ENCODE assay signal across 18 cellular contexts in the genomic region with DNA sequence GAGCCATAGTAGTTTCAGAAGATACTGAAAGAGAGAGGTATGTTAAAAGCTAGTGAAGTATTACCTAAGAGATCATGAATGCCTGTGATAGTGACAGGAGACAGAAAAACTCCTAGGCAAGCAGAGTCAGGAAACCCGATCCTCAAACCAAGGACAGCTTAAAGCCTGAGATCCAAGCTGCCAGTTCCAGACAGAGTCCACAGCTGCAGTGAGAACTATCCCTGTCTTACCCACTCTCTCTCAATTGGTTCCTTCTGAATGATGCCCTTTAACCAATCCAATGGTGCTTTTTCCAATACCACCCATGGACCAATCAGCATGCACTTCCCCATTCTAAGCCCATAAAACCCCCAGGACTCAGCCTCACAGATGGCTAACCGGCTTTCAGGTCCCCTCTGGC.
A peak's percentile ranks its signal among the peaks of the same experiment; 100 is the strongest.
DNase-seq lines count a peak whose midpoint lies in the region; ATAC-seq, FAIRE-seq and TF ChIP-seq lines count a peak whose summit lies in the region.
"Had no signal": no experiment of that assay in that cellular context is flagged by ENCODE, and none has a peak within 500 bp of the region (broad histone marks: within the 10 kb centered on the region; RNA-seq: fewer than 3 reads in every experiment).

No MANE protein-coding gene starts in this region.

- no peak overlapping the region for H3K4me3 ChIP-seq in endodermal cell (ENCODE audit: low read length)
- no peak overlapping the region for H3K4me3 ChIP-seq in neural progenitor cell
- H3K4me3 ChIP-seq: GM23248, MG63, Peyer's patch, SK-N-MC had no signal

- H3K23me2 ChIP-seq in H9 (ENCODE audit: insufficient read length, low read depth, low read length, poor library complexity, severe bottlenecking) = no peaks in the 10 kb centered on the region

- H3K18ac ChIP-seq in H9 (ENCODE audit: insufficient read length, low read depth, low read length) = no peak overlapping the region

- TF ChIP-seq CTCF in H9 (conservative IDR thresholded peaks at IDR 0.05) = no peak
- TF ChIP-seq CTCF in endodermal cell (conservative IDR thresholded peaks at IDR 0.05) = no peak
- TF ChIP-seq CTCF in neural progenitor cell (IDR thresholded peaks at IDR 0.05) = no peak

- no peak overlapping the region for H2BK5ac ChIP-seq in H9 (ENCODE audit: insufficient read length, low read length)

- H3T11ph ChIP-seq in H9 (ENCODE audit: low read length) = no peak overlapping the region

- H3K14ac ChIP-seq in H9 (ENCODE audit: insufficient read depth, low read length) = no peak overlapping the region

- H4K5ac ChIP-seq in H9 (ENCODE audit: insufficient read length, low read depth, low read length) = no peak overlapping the region

- H3F3A ChIP-seq in neural progenitor cell (ENCODE audit: low read depth) = no peaks in the 10 kb centered on the region

- H3K27ac ChIP-seq in H9 (ENCODE audit: insufficient read length, low read depth, low read length) (no peak overlapping the region), endodermal cell (ENCODE audit: low read depth, low read length) (no peak overlapping the region), neural progenitor cell (no peak overlapping the region)
- H3K27ac ChIP-seq: GM23248, Peyer's patch, SK-N-MC had no signal

- FAIRE-seq in GM19239 (lab: Jason Lieb, UNC) = no peak

- no CpG with 5 or more reads among the region's 2 CpGs for WGBS in H9 (ENCODE audit: extremely low coverage, insufficient read length, low lambda C conversion rate)
- 84 to 94% methylated on average over 2 of the region's 2 CpGs for WGBS in endodermal cell (ENCODE audit: insufficient coverage in 1 of 2, insufficient read length in 1 of 2), 2 experiments

- no peak overlapping the region for H2AK5ac ChIP-seq in H9 (ENCODE audit: insufficient read length, low read length)

- no peaks in the 10 kb centered on the region for H3K79me2 ChIP-seq in H9 (ENCODE audit: insufficient read depth, low read length)
- H3K79me2 ChIP-seq in neural progenitor cell (ENCODE audit: low read depth) = no peaks in the 10 kb centered on the region

- H3K56ac ChIP-seq in H9 (ENCODE audit: insufficient read length, low read depth, low read length) = no peak overlapping the region

- H3K4me3 Mint-ChIP-seq in H9 (no peak overlapping the region), endodermal cell (no peak overlapping the region), neural progenitor cell (no peak overlapping the region)
- H3K4me3 Mint-ChIP-seq: HFFc6 had no signal

- H4K91ac ChIP-seq in H9 (ENCODE audit: insufficient read length, low read depth, low read length) = no peak overlapping the region

- H3K9me3 ChIP-seq in H9 (ENCODE audit: control insufficient read depth, low read depth, low read length) (no peaks in the 10 kb centered on the region), endodermal cell (ENCODE audit: control insufficient read depth, low read length) (no peaks in the 10 kb centered on the region), neural progenitor cell (ENCODE audit: low read depth) (no peaks in the 10 kb centered on the region)
- H3K9me3 ChIP-seq: MG63, Peyer's patch had no signal

- H4K20me1 ChIP-seq in H9 (ENCODE audit: control insufficient read depth, insufficient read depth, insufficient read length) = no peaks in the 10 kb centered on the region
- no peaks in the 10 kb centered on the region for H4K20me1 ChIP-seq in neural progenitor cell (ENCODE audit: low read depth)

- H3K9me3 Mint-ChIP-seq in H9 = no peaks in the 10 kb centered on the region
- peaks cover 3% of the 10 kb centered on the region for H3K9me3 Mint-ChIP-seq in endodermal cell
- H3K9me3 Mint-ChIP-seq in neural progenitor cell = no peaks in the 10 kb centered on the region
- H3K9me3 Mint-ChIP-seq: HFFc6 had no signal

- no peak overlapping the region for H3K4ac ChIP-seq in H9 (ENCODE audit: low read depth, low read length)

- peak; percentile 28 for DNase-seq in H9
- DNase-seq in LHCN-M2 (ENCODE audit: low read depth) = peak; percentile 7
- peak; percentile 47 for DNase-seq in endodermal cell
- peak; percentile 32 for DNase-seq in neural progenitor cell (ENCODE audit: low spot score)
- no peak for DNase-seq in activated CD4-positive, alpha-beta T cell treated with anti-CD3 and anti-CD28 coated beads for 1 hour
- DNase-seq in GM19239 (ENCODE audit: insufficient read length, low spot score) = no peak
- DNase-seq: COR-L47, GM23248, HFFc6, KG1, MG63, NCI-H1092 treated with DMSO at 0.1 percent for 48 hours, NCI-H187 treated with DMSO at 0.1 percent for 48 hours, NCI-H510A treated with DMSO at 0.1 percent for 48 hours, Peyer's patch had no signal

- H3K9ac ChIP-seq in H9 (ENCODE audit: extremely low read depth, insufficient read length, low read length) = no peak overlapping the region
- H3K9ac ChIP-seq in endodermal cell (ENCODE audit: extremely low read depth, low read length, poor library complexity, severe bottlenecking) = no peak overlapping the region
- no peak overlapping the region for H3K9ac ChIP-seq in neural progenitor cell
- H3K9ac ChIP-seq: GM23248 had no signal

- H2BK20ac ChIP-seq in H9 (ENCODE audit: low read depth, low read length, poor library complexity, severe bottlenecking) = no peak overlapping the region

- H3K27ac Mint-ChIP-seq in H9 (peak overlapping the region in 1 of 3 experiments; percentile 55; a peak in 1 of 7 replicates), endodermal cell (peak overlapping the region; percentile 44), neural progenitor cell (no peak overlapping the region)
- H3K27ac Mint-ChIP-seq: HFFc6 had no signal

- H3K4me1 ChIP-seq in H9 (ENCODE audit: insufficient read depth, low read length) (no peaks in the 10 kb centered on the region), endodermal cell (ENCODE audit: control insufficient read depth, insufficient read depth, low read length) (no peaks in the 10 kb centered on the region), neural progenitor cell (no peaks in the 10 kb centered on the region)
- H3K4me1 ChIP-seq: Peyer's patch had no signal

- H3K79me1 ChIP-seq in H9 (ENCODE audit: insufficient read depth, low read depth, low read length, poor library complexity, severe bottlenecking) = no peaks in the 10 kb centered on the region

- no peaks in the 10 kb centered on the region; a peak in 1 of 7 replicates for H3K36me3 Mint-ChIP-seq in H9 (ENCODE audit: insufficient read depth in 1 of 3, low read depth in 3 of 3)
- H3K36me3 Mint-ChIP-seq in endodermal cell (ENCODE audit: low read depth) = no peaks in the 10 kb centered on the region
- no peaks in the 10 kb centered on the region for H3K36me3 Mint-ChIP-seq in neural progenitor cell

- no peaks in the 10 kb centered on the region for H3K27me3 Mint-ChIP-seq in H9 (ENCODE audit: low read depth)
- no peaks in the 10 kb centered on the region for H3K27me3 Mint-ChIP-seq in endodermal cell (ENCODE audit: insufficient read depth)
- H3K27me3 Mint-ChIP-seq in neural progenitor cell (ENCODE audit: insufficient read depth, low read depth) = no peaks in the 10 kb centered on the region

- no peak overlapping the region for H4K8ac ChIP-seq in H9 (replicated peaks; ENCODE audit: insufficient read length, low read depth, low read length)

- ATAC-seq in HG03520 (IDR thresholded peaks at IDR 0.05; ENCODE audit: unreplicated experiment) = no peak
- ATAC-seq: Right ventricle myocardium inferior had no signal

- H3K4me2 ChIP-seq in H9 (ENCODE audit: insufficient read depth, insufficient read length, low read length) = no peak overlapping the region
- no peak overlapping the region for H3K4me2 ChIP-seq in neural progenitor cell

- H2BK15ac ChIP-seq in H9 (ENCODE audit: low read depth, low read length) = no peak overlapping the region

- H3K27me3 ChIP-seq in H9 (ENCODE audit: insufficient read depth, low read length) = no peaks in the 10 kb centered on the region
- no peaks in the 10 kb centered on the region for H3K27me3 ChIP-seq in endodermal cell (ENCODE audit: control insufficient read depth, insufficient read depth, low read length, poor library complexity, severe bottlenecking)
- no peaks in the 10 kb centered on the region for H3K27me3 ChIP-seq in neural progenitor cell
- H3K27me3 ChIP-seq: MG63, Peyer's patch had no signal

- no peak overlapping the region for H3K23ac ChIP-seq in H9 (ENCODE audit: insufficient read length, low read depth, low read length)

- no peak overlapping the region for H2BK12ac ChIP-seq in H9 (ENCODE audit: insufficient read length, low read depth, low read length)

- no peak overlapping the region for H2BK120ac ChIP-seq in H9 (ENCODE audit: low read depth, low read length, poor library complexity, severe bottlenecking)

- peak overlapping the region; percentile 78 for H2AFZ ChIP-seq in H9 (ENCODE audit: low read length)
- peak overlapping the region; percentile 79 for H2AFZ ChIP-seq in neural progenitor cell (replicated peaks)
- H2AFZ ChIP-seq: GM23248 had no signal

- H3K36me3 ChIP-seq in endodermal cell (ENCODE audit: control insufficient read depth, insufficient read depth, low read length) = no peaks in the 10 kb centered on the region
- no peaks in the 10 kb centered on the region for H3K36me3 ChIP-seq in neural progenitor cell
- H3K36me3 ChIP-seq: MG63, Peyer's patch had no signal

- peaks cover 8% of the 10 kb centered on the region in 2 experiments for H3K4me1 Mint-ChIP-seq in H9
- H3K4me1 Mint-ChIP-seq in endodermal cell = no peaks in the 10 kb centered on the region
- H3K4me1 Mint-ChIP-seq in neural progenitor cell = peaks cover 9% of the 10 kb centered on the region

Comparison
In these comparisons a context has a peak if more than half of its experiments do, and no peak if none do; other contexts are left out.
1. DNase-seq: peak in H9 (single experiment), LHCN-M2 (single experiment), endodermal cell (single experiment) and neural progenitor cell (single experiment); none in activated CD4-positive, alpha-beta T cell treated with anti-CD3 and anti-CD28 coated beads for 1 hour (single experiment) and GM19239 (single experiment).